8 cellular contexts compared by ENCODE assay signal in genomic region chr19:14073232-14073924, GRCh38. TPM values are rescaled to one million over a fixed set of nuclear protein-coding genes. Genes with fewer than 3 reads are reported as not detected.
DNase-seq lines count a peak whose midpoint lies in the region; ATAC-seq and FAIRE-seq lines count a peak whose summit lies in the region.

No MANE protein-coding gene starts in this region.

- intact Hi-C loops in activated T-helper 1 cell treated with anti-CD3 and anti-CD28 coated beads, Interleukin-12 subunit alpha, Interleukin-12 subunit beta, Interleukin-2, Interleukin-4 antibody, amounts not matched to agents 30 ng/mL and 10 ng/mL and 1 ng/mL, durations not matched to agents 14 hours and 24 hours and 36 hours (cut with micrococcal nuclease) = loop anchor here (1.0 to 2.0 kb wide), 6 partner anchors 8 to 193 kb away; partner anchors contain the start of genes ASF1B and DCAF15
- intact Hi-C loops in naive thymus-derived CD4-positive, alpha-beta T cell (cut with micrococcal nuclease) = loop anchor here (1.0 to 5.0 kb wide), 9 partner anchors 8 to 614 kb away; partner anchors contain the start of genes RFX1 (in 2 of the 2), ASF1B (in 1 of the 2) and SAMD1 (in 1 of the 2)

- DNase-seq in ACHN = peak; percentile 71
- DNase-seq in GM18507 (ENCODE audit: extremely low spot score, insufficient read length, low read depth) = peak; percentile 67
- peak; percentile 99 for DNase-seq in OCI-M1 (lab: John Stamatoyannopoulos, UW)
- DNase-seq in activated T-helper 1 cell treated with anti-CD3 and anti-CD28 coated beads, Interleukin-12 subunit alpha, Interleukin-12 subunit beta, Interleukin-2, Interleukin-4 antibody, amounts not matched to agents 30 ng/mL and 10 ng/mL and 1 ng/mL, durations not matched to agents 14 hours and 24 hours and 36 hours (ENCODE audit: low spot score) = peak; percentile 78
- DNase-seq in fibroblast of gingiva (ENCODE audit: low read depth) = peak; percentile 79
- DNase-seq in naive thymus-derived CD4-positive, alpha-beta T cell = peak; percentile 65 to 91 (median 87)
- peak; percentile 77 for DNase-seq in stimulated activated naive CD4-positive, alpha-beta T cell treated with Interleukin-2 at 50 U/mL for 16 hours (lab: John Stamatoyannopoulos, UW)

- peaks cover 5% of the 10 kb centered on the region for H3K27me3 Mint-ChIP-seq in activated T-helper 1 cell treated with anti-CD3 and anti-CD28 coated beads, Interleukin-12 subunit alpha, Interleukin-12 subunit beta, Interleukin-2, Interleukin-4 antibody, amounts not matched to agents 30 ng/mL and 10 ng/mL and 1 ng/mL, durations not matched to agents 14 hours and 24 hours and 36 hours (ENCODE audit: insufficient read depth)
- peaks cover 0 to 10% (median 0%) of the 10 kb centered on the region in 5 donors for H3K27me3 Mint-ChIP-seq in naive thymus-derived CD4-positive, alpha-beta T cell

- peak overlapping the region; percentile 50 for H3K27ac ChIP-seq in naive thymus-derived CD4-positive, alpha-beta T cell (ENCODE audit: low read depth, low read length)

- H3K4me1 ChIP-seq in naive thymus-derived CD4-positive, alpha-beta T cell (ENCODE audit: control insufficient read depth in 2 of 2, insufficient read depth in 2 of 2, low read length in 2 of 2) = peaks cover 9 to 18% of the 10 kb centered on the region in 2 donors

- CTCF ChIA-PET in naive thymus-derived CD4-positive, alpha-beta T cell (lab: Charles Lee) = interaction anchor here (0.5 to 3.8 kb wide), 14 partner anchors 8 to 1097 kb away, joined by 3 to 22 read pairs (median 4); partner anchors contain the start of gene ASF1B

- H3K4me3 Mint-ChIP-seq in activated T-helper 1 cell treated with anti-CD3 and anti-CD28 coated beads, Interleukin-12 subunit alpha, Interleukin-12 subunit beta, Interleukin-2, Interleukin-4 antibody, amounts not matched to agents 30 ng/mL and 10 ng/mL and 1 ng/mL, durations not matched to agents 14 hours and 24 hours and 36 hours = peak overlapping the region; percentile 97
- H3K4me3 Mint-ChIP-seq in naive thymus-derived CD4-positive, alpha-beta T cell = peak overlapping the region; percentile 87 to 99 (median 93)

- no peak for FAIRE-seq in GM18507 (lab: Jason Lieb, UNC)

- no peaks in the 10 kb centered on the region for H3K9me3 Mint-ChIP-seq in activated T-helper 1 cell treated with anti-CD3 and anti-CD28 coated beads, Interleukin-12 subunit alpha, Interleukin-12 subunit beta, Interleukin-2, Interleukin-4 antibody, amounts not matched to agents 30 ng/mL and 10 ng/mL and 1 ng/mL, durations not matched to agents 14 hours and 24 hours and 36 hours
- peaks cover 0 to 1% (median 0%) of the 10 kb centered on the region in 11 donors for H3K9me3 Mint-ChIP-seq in naive thymus-derived CD4-positive, alpha-beta T cell

- peak; percentile 43 for ATAC-seq in HG03460 (IDR thresholded peaks at IDR 0.05; ENCODE audit: unreplicated experiment)
- peak; percentile 86 for ATAC-seq in naive thymus-derived CD4-positive, alpha-beta T cell

- peak overlapping the region; percentile 91 for H3K4me3 ChIP-seq in naive thymus-derived CD4-positive, alpha-beta T cell (ENCODE audit: low read length)

- H3K27ac Mint-ChIP-seq in activated T-helper 1 cell treated with anti-CD3 and anti-CD28 coated beads, Interleukin-12 subunit alpha, Interleukin-12 subunit beta, Interleukin-2, Interleukin-4 antibody, amounts not matched to agents 30 ng/mL and 10 ng/mL and 1 ng/mL, durations not matched to agents 14 hours and 24 hours and 36 hours = peak overlapping the region; percentile 98
- peak overlapping the region in 7 of 9 donors; percentile 62 to 89 (median 78) for H3K27ac Mint-ChIP-seq in naive thymus-derived CD4-positive, alpha-beta T cell

- POLR2A ChIA-PET in naive thymus-derived CD4-positive, alpha-beta T cell (lab: Charles Lee) = interaction anchor here (0.6 to 2.5 kb wide), 8 partner anchors 16 to 194 kb away, joined by 3 to 10 read pairs (median 3); partner anchors contain the start of genes ASF1B, IL27RA and PRKACA

- in situ Hi-C loops in ACHN (cut with HindIII; ENCODE audit: low pct_ligation_motif_present, low pct_unique_long_range_greater_than_20kb, low sequenced_read_pairs) = no loop called here

- no peaks in the 10 kb centered on the region for H3K36me3 ChIP-seq in naive thymus-derived CD4-positive, alpha-beta T cell (ENCODE audit: control insufficient read depth in 2 of 3, insufficient read depth in 3 of 3, low read length in 3 of 3)

- H3K27me3 ChIP-seq in naive thymus-derived CD4-positive, alpha-beta T cell (ENCODE audit: control insufficient read depth in 2 of 2, insufficient read depth in 2 of 2, low read length in 2 of 2) = no peaks in the 10 kb centered on the region

- peaks cover 16% of the 10 kb centered on the region for H3K4me1 Mint-ChIP-seq in activated T-helper 1 cell treated with anti-CD3 and anti-CD28 coated beads, Interleukin-12 subunit alpha, Interleukin-12 subunit beta, Interleukin-2, Interleukin-4 antibody, amounts not matched to agents 30 ng/mL and 10 ng/mL and 1 ng/mL, durations not matched to agents 14 hours and 24 hours and 36 hours (ENCODE audit: low read depth)
- H3K4me1 Mint-ChIP-seq in naive thymus-derived CD4-positive, alpha-beta T cell = peaks cover 7 to 24% (median 10%) of the 10 kb centered on the region in 7 donors

- no peaks in the 10 kb centered on the region for H3K9me3 ChIP-seq in naive thymus-derived CD4-positive, alpha-beta T cell (ENCODE audit: control insufficient read depth in 2 of 3, low read length in 3 of 3)

- H3K36me3 Mint-ChIP-seq in activated T-helper 1 cell treated with anti-CD3 and anti-CD28 coated beads, Interleukin-12 subunit alpha, Interleukin-12 subunit beta, Interleukin-2, Interleukin-4 antibody, amounts not matched to agents 30 ng/mL and 10 ng/mL and 1 ng/mL, durations not matched to agents 14 hours and 24 hours and 36 hours (ENCODE audit: low read depth) = no peaks in the 10 kb centered on the region
- no peaks in the 10 kb centered on the region for H3K36me3 Mint-ChIP-seq in naive thymus-derived CD4-positive, alpha-beta T cell

RNA-seq across cellular contexts. Expression of gene MISP3, which starts 0.8 kb away (rescaled TPM):
- total RNA-seq in activated T-helper 1 cell treated with anti-CD3 and anti-CD28 coated beads, Interleukin-12 subunit alpha, Interleukin-12 subunit beta, Interleukin-2, Interleukin-4 antibody, amounts not matched to agents 30 ng/mL and 10 ng/mL and 1 ng/mL, durations not matched to agents 14 hours and 24 hours and 36 hours = 2.3 TPM in 2 replicates
- 1 to 10 TPM in 2 of 5 experiments, under 1 TPM in 3; 0.58 to 1.9 (median 0.91) TPM for total RNA-seq in naive thymus-derived CD4-positive, alpha-beta T cell
- under 1 TPM; 0.18 to 0.19 TPM for polyA plus RNA-seq in naive thymus-derived CD4-positive, alpha-beta T cell

RNA-seq across cellular contexts. Expression of gene PALM3, which starts 11.5 kb away (rescaled TPM):
- 0.65 TPM in 1 of 2 replicates, not detected in the other for total RNA-seq in activated T-helper 1 cell treated with anti-CD3 and anti-CD28 coated beads, Interleukin-12 subunit alpha, Interleukin-12 subunit beta, Interleukin-2, Interleukin-4 antibody, amounts not matched to agents 30 ng/mL and 10 ng/mL and 1 ng/mL, durations not matched to agents 14 hours and 24 hours and 36 hours
- total RNA-seq in naive thymus-derived CD4-positive, alpha-beta T cell = under 1 TPM in 1 of 5 experiments, not detected in 4; 0.22 TPM
- polyA plus RNA-seq in naive thymus-derived CD4-positive, alpha-beta T cell = not detected

RNA-seq across cellular contexts. Expression of gene C19orf67, which starts 12.2 kb away (rescaled TPM):
- 0.67 and 1.1 TPM in 2 replicates for total RNA-seq in activated T-helper 1 cell treated with anti-CD3 and anti-CD28 coated beads, Interleukin-12 subunit alpha, Interleukin-12 subunit beta, Interleukin-2, Interleukin-4 antibody, amounts not matched to agents 30 ng/mL and 10 ng/mL and 1 ng/mL, durations not matched to agents 14 hours and 24 hours and 36 hours
- total RNA-seq in naive thymus-derived CD4-positive, alpha-beta T cell = under 1 TPM in 3 of 5 experiments, not detected in 2; 0.34 to 0.78 (median 0.60) TPM
- polyA plus RNA-seq in naive thymus-derived CD4-positive, alpha-beta T cell = not detected

RNA-seq across cellular contexts. Expression of gene SAMD1, which starts 17.2 kb away (rescaled TPM):
- total RNA-seq in activated T-helper 1 cell treated with anti-CD3 and anti-CD28 coated beads, Interleukin-12 subunit alpha, Interleukin-12 subunit beta, Interleukin-2, Interleukin-4 antibody, amounts not matched to agents 30 ng/mL and 10 ng/mL and 1 ng/mL, durations not matched to agents 14 hours and 24 hours and 36 hours = 130 TPM in 2 replicates
- 10 to 100 TPM; 32.6 to 87.3 (median 62.5) TPM for total RNA-seq in naive thymus-derived CD4-positive, alpha-beta T cell
- polyA plus RNA-seq in naive thymus-derived CD4-positive, alpha-beta T cell = 1 to 10 TPM; 3.0 to 4.0 TPM

RNA-seq across cellular contexts. Expression of gene IL27RA, which starts 41.8 kb away (rescaled TPM):
- total RNA-seq in activated T-helper 1 cell treated with anti-CD3 and anti-CD28 coated beads, Interleukin-12 subunit alpha, Interleukin-12 subunit beta, Interleukin-2, Interleukin-4 antibody, amounts not matched to agents 30 ng/mL and 10 ng/mL and 1 ng/mL, durations not matched to agents 14 hours and 24 hours and 36 hours = 82.5 and 84.9 TPM in 2 replicates
- 100 to 1,000 TPM in 1 of 5 experiments, 10 to 100 TPM in 4; 32.1 to 118 (median 83.2) TPM for total RNA-seq in naive thymus-derived CD4-positive, alpha-beta T cell
- 100 to 1,000 TPM in 1 of 2 donors, 10 to 100 TPM in 1; 76.4 to 120 TPM for polyA plus RNA-seq in naive thymus-derived CD4-positive, alpha-beta T cell

Comparison
In these comparisons a context has a peak if more than half of its experiments do, and no peak if none do; other contexts are left out.
1. Peak in every context shown above with its lines: DNase-seq, ATAC-seq, H3K4me3 ChIP-seq and H3K27ac ChIP-seq.